8 cellular contexts compared by ENCODE assay signal in genomic region chr5:133050500-133050899, GRCh38. TPM values are rescaled to one million over a fixed set of nuclear protein-coding genes. Genes with fewer than 3 reads are reported as not detected.
DNase-seq lines count a peak whose midpoint lies in the region; ATAC-seq and TF ChIP-seq lines count a peak whose summit lies in the region.

No MANE protein-coding gene starts in this region.

- H3K9ac ChIP-seq in skeletal muscle tissue (ENCODE audit: low read depth in 1 of 3, low read length in 3 of 3), result peak overlapping the region; percentile 98 to 99 (median 99)

- H3K27me3 ChIP-seq in WERI-Rb-1 (ENCODE audit: insufficient read depth, low read depth, severe bottlenecking) (no peaks in the 10 kb centered on the region), gastroesophageal sphincter (no peaks in the 10 kb centered on the region), skeletal muscle tissue (ENCODE audit: control insufficient read depth in 3 of 3, insufficient read depth in 3 of 3, low read length in 3 of 3) (no peaks in the 10 kb centered on the region)

- H3K9me3 ChIP-seq in WERI-Rb-1 (ENCODE audit: severe bottlenecking) (no peaks in the 10 kb centered on the region), gastroesophageal sphincter (no peaks in the 10 kb centered on the region), skeletal muscle tissue (ENCODE audit: control insufficient read depth in 3 of 3, low read length in 3 of 3) (no peaks in the 10 kb centered on the region)

- intact Hi-C loops in left colon (cut with DNase I, micrococcal nuclease), result loop anchor here in 1 of 2 donors (10.0 kb wide), 1 partner anchor 86 kb away; the partner anchor contains the start of gene AFF4

- H3K36me3 ChIP-seq in WERI-Rb-1 (peaks cover 27% of the 10 kb centered on the region), gastroesophageal sphincter (no peaks in the 10 kb centered on the region), skeletal muscle tissue (ENCODE audit: control insufficient read depth in 3 of 3, insufficient read depth in 3 of 3, low read length in 3 of 3) (peaks cover 0 to 4% (median 0%) of the 10 kb centered on the region in 3 donors)

- DNase-seq in HFF-Myc (ENCODE audit: extremely low read depth, low read depth) (no peak), WERI-Rb-1 (no peak), A172 (ENCODE audit: low spot score) (no peak), left colon (no peak), pons (ENCODE audit: low spot score) (no peak)

- peak overlapping the region; percentile 97 for H3K27ac ChIP-seq in WERI-Rb-1
- H3K27ac ChIP-seq in gastroesophageal sphincter, result peak overlapping the region; percentile 96 to 99 (median 98)
- H3K27ac ChIP-seq in skeletal muscle tissue (ENCODE audit: low read depth, low read length), result peak overlapping the region; percentile 98

- TF ChIP-seq CTCF in HFF-Myc (IDR thresholded peaks at IDR 0.05; ENCODE audit: low read depth, low read length, missing control alignments) (no peak), WERI-Rb-1 (IDR thresholded peaks at IDR 0.05; ENCODE audit: low read depth, low read length) (no peak), gastroesophageal sphincter (IDR thresholded peaks at IDR 0.05) (no peak)

- H3K4me1 ChIP-seq in gastroesophageal sphincter, result peaks cover 3 to 53% (median 16%) of the 10 kb centered on the region in 3 donors
- peaks cover 28 to 38% (median 37%) of the 10 kb centered on the region in 3 donors for H3K4me1 ChIP-seq in skeletal muscle tissue (ENCODE audit: control insufficient read depth in 3 of 3, insufficient read depth in 3 of 3, low read length in 3 of 3)

- WGBS in gastroesophageal sphincter (ENCODE audit: low coverage in 1 of 2), 2 donors, result 20 to 24% methylated on average over 3 of the region's 3 CpGs

- TF ChIP-seq POLR2A in gastroesophageal sphincter (IDR thresholded peaks at IDR 0.05), result no peak

- TF ChIP-seq EP300 in gastroesophageal sphincter (IDR thresholded peaks at IDR 0.05), result no peak

- ATAC-seq in gastroesophageal sphincter, result no peak
- no peak for ATAC-seq in left colon
- ATAC-seq in HG03520 (IDR thresholded peaks at IDR 0.05; ENCODE audit: unreplicated experiment), result no peak

- H3K4me3 ChIP-seq in HFF-Myc (replicated peaks; ENCODE audit: low read depth, low read length), result peak overlapping the region; percentile 97
- H3K4me3 ChIP-seq in WERI-Rb-1 (ENCODE audit: low read depth, low read length), result peak overlapping the region; percentile 72
- H3K4me3 ChIP-seq in gastroesophageal sphincter, result peak overlapping the region in 1 of 2 donors; percentile 71
- peak overlapping the region; percentile 93 to 97 (median 94) for H3K4me3 ChIP-seq in skeletal muscle tissue (ENCODE audit: low read length in 3 of 3)

RNA-seq across cellular contexts. Expression of gene HSPA4, which starts 1.3 kb away (rescaled TPM):
- total RNA-seq in gastroesophageal sphincter (10 to 100 TPM; 48.1 to 84.0 (median 72.3) TPM), skeletal muscle tissue (59.0 TPM), left colon (10 to 100 TPM; 71.6 to 80.1 TPM)
- total RNA-seq in A172 (2014; rRNA removed; shearing (Covaris generic)), result 227 and 236 TPM in 2 replicates

RNA-seq across cellular contexts. Expression of gene ZCCHC10, which starts 24.2 kb away (rescaled TPM):
- total RNA-seq in gastroesophageal sphincter, result 10 to 100 TPM; 12.5 to 15.7 (median 13.5) TPM
- 11.0 TPM for total RNA-seq in skeletal muscle tissue
- total RNA-seq in A172 (2014; rRNA removed; shearing (Covaris generic)), result 35.3 and 43.4 TPM in 2 replicates
- 10 to 100 TPM; 31.1 to 36.6 TPM for total RNA-seq in left colon
